In the genomic region with DNA sequence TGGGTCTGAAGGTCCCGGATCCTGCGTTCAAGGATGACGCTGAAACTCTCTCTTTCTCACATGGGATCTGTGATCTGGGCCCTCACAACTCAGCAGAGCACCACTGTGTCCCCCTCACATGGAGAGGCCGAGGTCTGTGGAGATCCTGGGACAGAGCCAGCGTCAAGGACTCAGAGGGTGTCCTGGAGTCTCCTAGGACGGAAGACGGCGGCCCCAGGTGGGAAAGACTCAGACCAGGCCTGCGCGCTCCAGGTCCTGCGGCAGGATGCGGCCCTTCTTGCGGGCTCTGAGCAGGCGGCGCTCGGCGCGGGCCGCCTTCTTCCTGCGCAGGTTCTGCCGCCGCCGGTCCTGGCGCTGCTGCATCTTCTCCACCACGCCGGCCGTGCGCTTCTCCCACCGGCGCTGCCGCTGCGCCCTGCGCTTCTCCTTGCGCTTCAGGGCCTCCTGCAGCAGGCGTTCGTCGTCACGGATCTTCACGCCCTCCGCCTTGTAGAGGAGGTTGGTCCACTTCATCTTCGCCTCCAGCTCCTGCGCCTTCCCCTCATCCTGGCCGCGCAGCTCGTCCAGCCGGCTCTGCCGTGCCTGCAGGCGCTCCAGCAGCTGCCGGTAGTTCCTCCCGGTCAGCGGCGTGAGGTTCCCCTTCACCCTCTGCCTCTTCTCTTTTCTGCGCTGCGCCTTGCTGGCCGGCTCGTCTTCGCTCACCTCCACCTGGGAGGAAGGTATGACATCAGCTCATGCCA, we compare ENCODE assay signal across 20 cellular contexts. TPM values are rescaled to one million over a fixed set of nuclear protein-coding genes. Genes with fewer than 3 reads are reported as not detected.
A peak's percentile ranks its signal among the peaks of the same experiment; 100 is the strongest.
DNase-seq lines count a peak whose midpoint lies in the region; ATAC-seq, FAIRE-seq and TF ChIP-seq lines count a peak whose summit lies in the region.
"Had no signal": no experiment of that assay in that cellular context is flagged by ENCODE, and none has a peak within 500 bp of the region (broad histone marks: within the 10 kb centered on the region; RNA-seq: fewer than 3 reads in every experiment).

No MANE protein-coding gene starts in this region.

- peak overlapping the region; percentile 47 for H3K27ac Mint-ChIP-seq in activated T-cell treated with anti-CD3 and anti-CD28 coated beads, Interleukin-2, amount 50 U/mL, for 24 hours
- peak overlapping the region; percentile 57 for H3K27ac Mint-ChIP-seq in WTC11
- no peak overlapping the region for H3K27ac Mint-ChIP-seq in activated CD8-positive, alpha-beta T cell treated with anti-CD3 and anti-CD28 coated beads for 36 hours

- peaks cover 92% of the 10 kb centered on the region for H3K36me3 Mint-ChIP-seq in activated T-cell treated with anti-CD3 and anti-CD28 coated beads, Interleukin-2, amount 50 U/mL, for 24 hours (ENCODE audit: low read depth)
- H3K36me3 Mint-ChIP-seq in WTC11: peaks cover 41% of the 10 kb centered on the region
- H3K36me3 Mint-ChIP-seq in activated CD8-positive, alpha-beta T cell treated with anti-CD3 and anti-CD28 coated beads for 36 hours (ENCODE audit: low read depth): peaks cover 59% of the 10 kb centered on the region

- intact Hi-C loops in HepG2 (cut with micrococcal nuclease; ENCODE audit: unreplicated experiment): no loop called here
- intact Hi-C loops in sciatic nerve (cut with DNase I): loop anchor here (10.0 kb wide), 1 partner anchor 147 kb away; no protein-coding TSS in a partner anchor
- intact Hi-C loops in activated CD8-positive, alpha-beta T cell treated with anti-CD3 and anti-CD28 coated beads for 36 hours (cut with micrococcal nuclease): no loop called here

- no peaks in the 10 kb centered on the region for H3K9me3 ChIP-seq in HepG2 (ENCODE audit: low read length)
- H3K9me3 ChIP-seq: A549, HAP-1, Peyer's patch had no signal

- H3K9ac ChIP-seq in HepG2 (ENCODE audit: insufficient read depth, low read depth, low read length): no peak overlapping the region

- no peak for TF ChIP-seq RAD21 in HepG2 (CRISPR knock-in tag; IDR thresholded peaks at IDR 0.05)

- in situ Hi-C loops in HepG2 (cut with HindIII; ENCODE audit: extremely low pct_ligation_motif_present, low pct_unique_long_range_greater_than_20kb): loop anchor here (5.0 kb wide), 1 partner anchor 145 kb away; no protein-coding TSS in a partner anchor

- BruUV-seq in HepG2 (replicated peaks; lab: Mats Ljungman, UMichigan): no TSS peak

- no peak for TF ChIP-seq EP300 in HepG2 (IDR thresholded peaks at IDR 0.05; ENCODE audit: low read depth in 2 of 2, low read length in 2 of 2)
- no peak for TF ChIP-seq EP300 in HepG2 (CRISPR knock-in tag; IDR thresholded peaks at IDR 0.05; ENCODE audit: borderline replicate concordance)

- no peaks in the 10 kb centered on the region; a peak in 1 of 5 replicates for H3K27me3 ChIP-seq in HepG2 (ENCODE audit: control insufficient read depth in 1 of 2, insufficient read depth in 2 of 2, low read length in 2 of 2)
- H3K27me3 ChIP-seq: Peyer's patch had no signal

- FAIRE-seq in HepG2 (lab: Jason Lieb, UNC): no peak
- FAIRE-seq: A549 had no signal

- peaks cover 46% of the 10 kb centered on the region for H3K4me1 Mint-ChIP-seq in activated T-cell treated with anti-CD3 and anti-CD28 coated beads, Interleukin-2, amount 50 U/mL, for 24 hours (ENCODE audit: low read depth)
- peaks cover 21% of the 10 kb centered on the region for H3K4me1 Mint-ChIP-seq in WTC11
- H3K4me1 Mint-ChIP-seq in activated CD8-positive, alpha-beta T cell treated with anti-CD3 and anti-CD28 coated beads for 36 hours (ENCODE audit: low read depth): peaks cover 34% of the 10 kb centered on the region

- no peak overlapping the region for H3K4me3 ChIP-seq in HepG2 (replicated peaks in 1 of 3; ENCODE audit: insufficient read depth in 1 of 3, low read depth in 2 of 3, low read length in 3 of 3)
- H3K4me3 ChIP-seq: A549, HAP-1, Peyer's patch had no signal

- no peak for TF ChIP-seq POLR2A in HepG2 (IDR thresholded peaks at IDR 0.05; ENCODE audit: insufficient read depth in 1 of 2, low read depth in 2 of 2, low read length in 2 of 2)

- H2AFZ ChIP-seq in HepG2 (ENCODE audit: low read length): no peak overlapping the region

- POLR2A ChIA-PET in WTC11 (lab: Charles Lee) (interaction anchor here (0.5 to 1.7 kb wide), 2 partner anchors 93 to 153 kb away, joined by 3 to 4 read pairs; no protein-coding TSS in a partner anchor), HepG2 (lab: Yijun Ruan, JAX) (no interaction called here)
- POLR2A ChIA-PET in activated CD8-positive, alpha-beta T cell treated with anti-CD3 and anti-CD28 coated beads for 36 hours (lab: Charles Lee): interaction anchor here (1.3 kb wide), 1 partner anchor 16 kb away, joined by 3 read pairs; the partner anchor contains the start of genes MED22 and RPL7A

- no peak overlapping the region for H3K4me3 Mint-ChIP-seq in activated T-cell treated with anti-CD3 and anti-CD28 coated beads, Interleukin-2, amount 50 U/mL, for 24 hours
- H3K4me3 Mint-ChIP-seq in WTC11: no peak overlapping the region
- H3K4me3 Mint-ChIP-seq in activated CD8-positive, alpha-beta T cell treated with anti-CD3 and anti-CD28 coated beads for 36 hours: no peak overlapping the region
- H3K4me3 Mint-ChIP-seq: CD14-positive monocyte had no signal

- WGBS in HepG2 (ENCODE audit: low lambda C conversion rate): 99% methylated on average over 57 of the region's 57 CpGs

- H3K27ac ChIP-seq in HepG2 (ENCODE audit: extremely low read length, insufficient read depth, low read length): no peak overlapping the region
- H3K27ac ChIP-seq: A549, Peyer's patch had no signal

- ATAC-seq in WTC11: no peak
- ATAC-seq in HepG2: no peak
- no peak for ATAC-seq in sciatic nerve
- ATAC-seq in activated CD8-positive, alpha-beta T cell treated with anti-CD3 and anti-CD28 coated beads for 36 hours: no peak
- ATAC-seq in HG02938 (IDR thresholded peaks at IDR 0.05; ENCODE audit: unreplicated experiment): no peak
- ATAC-seq: A549 had no signal

- no peaks in the 10 kb centered on the region for H3K27me3 Mint-ChIP-seq in activated T-cell treated with anti-CD3 and anti-CD28 coated beads, Interleukin-2, amount 50 U/mL, for 24 hours
- peaks cover 3% of the 10 kb centered on the region; the same call in 1 of the 2 replicates for H3K27me3 Mint-ChIP-seq in WTC11 (ENCODE audit: low read depth)
- H3K27me3 Mint-ChIP-seq in activated CD8-positive, alpha-beta T cell treated with anti-CD3 and anti-CD28 coated beads for 36 hours: no peaks in the 10 kb centered on the region

- CTCF ChIA-PET in WTC11 (lab: Charles Lee): interaction anchor here (1.0 to 4.0 kb wide), 3 partner anchors 93 to 184 kb away, joined by 3 to 97 read pairs (median 6); no protein-coding TSS in a partner anchor
- CTCF ChIA-PET in HepG2 (lab: Yijun Ruan, JAX; ENCODE audit: low intra/inter-chr PET ratio, low total read pairs): no interaction called here
- CTCF ChIA-PET in activated CD8-positive, alpha-beta T cell treated with anti-CD3 and anti-CD28 coated beads for 36 hours (lab: Charles Lee): interaction anchor here (1.0 kb wide), 1 partner anchor 155 kb away, joined by 3 read pairs; no protein-coding TSS in a partner anchor

- peaks cover 18 to 41% of the 10 kb centered on the region in 2 experiments; a peak in 4 of 5 replicates for H3K36me3 ChIP-seq in HepG2 (replicated peaks in 1 of 2; ENCODE audit: control insufficient read depth in 1 of 2, insufficient read depth in 2 of 2, low read length in 2 of 2)

- peaks cover 26% of the 10 kb centered on the region for H3K79me2 ChIP-seq in HepG2 (ENCODE audit: insufficient read depth, low read length)

- no peaks in the 10 kb centered on the region for H3K9me3 Mint-ChIP-seq in activated T-cell treated with anti-CD3 and anti-CD28 coated beads, Interleukin-2, amount 50 U/mL, for 24 hours
- H3K9me3 Mint-ChIP-seq in WTC11: peaks cover 14% of the 10 kb centered on the region
- H3K9me3 Mint-ChIP-seq in activated CD8-positive, alpha-beta T cell treated with anti-CD3 and anti-CD28 coated beads for 36 hours: no peaks in the 10 kb centered on the region
- H3K9me3 Mint-ChIP-seq: CD14-positive monocyte had no signal

- H3K4me1 ChIP-seq in HepG2 (ENCODE audit: insufficient read depth, low read length): peaks cover 20% of the 10 kb centered on the region

- H3K4me2 ChIP-seq in HepG2 (ENCODE audit: low read depth, low read length): no peak overlapping the region
- H3K4me2 ChIP-seq: A549 had no signal

- TF ChIP-seq CTCF in WTC11 (IDR thresholded peaks at IDR 0.05) (no peak), HepG2 (CRISPR knock-in tag; IDR thresholded peaks at IDR 0.05) (no peak)
- no peak for TF ChIP-seq CTCF in activated CD8-positive, alpha-beta T cell treated with anti-CD3 and anti-CD28 coated beads for 36 hours (IDR thresholded peaks at IDR 0.05)

- H4K20me1 ChIP-seq in HepG2 (ENCODE audit: insufficient read depth, low read length): 0 out of 2 replicates have a peak, but pooled peaks cover 7% of the 10 kb centered on the region

- no peak for DNase-seq in activated T-cell treated with anti-CD3 and anti-CD28 coated beads, Interleukin-2, amount 50 U/mL, for 24 hours
- DNase-seq in activated T-cell treated with anti-CD3 and anti-CD28 coated beads for 4 hours: no peak
- no peak for DNase-seq in WTC11 (ENCODE audit: low spot score)
- no peak for DNase-seq in HepG2 (ENCODE audit: low spot score)
- DNase-seq in sciatic nerve (ENCODE audit: low spot score): peak; percentile 54
- DNase-seq in activated CD8-positive, alpha-beta T cell treated with anti-CD3 and anti-CD28 coated beads for 36 hours: no peak
- DNase-seq in T-helper 9 cell: no peak
- DNase-seq: COR-L47, DMS153, IMR-90, NCI-H1417, NCI-H1930, NCI-H2171, NCI-H446 treated with DMSO at 0.1 percent for 48 hours, NCI-H774 had no signal

RNA-seq across cellular contexts. Expression of gene SURF6, which starts 4.2 kb away (rescaled TPM):
- total RNA-seq in WTC11 (2021) (48.8 to 67.2 TPM (median 54.1 TPM) in 3 replicates), HepG2 (2016; rRNA removed; fragmentation: Illumina TruSeq; extraction: Trizol) (13.3 and 14.7 TPM in 2 replicates), sciatic nerve (17.3 TPM)
- 2.7 and 3.0 TPM in 2 replicates for total RNA-seq in HepG2 (2016; cell fraction: cytosol; rRNA removed; fragmentation: Illumina TruSeq; extraction: Trizol; ENCODE audit: low read depth)
- 12.2 and 14.6 TPM in 2 replicates for total RNA-seq in HepG2 (2016; cell fraction: insoluble cytoplasmic fraction; rRNA removed; fragmentation: Illumina TruSeq; extraction: Trizol)
- total RNA-seq in HepG2 (2016; cell fraction: membrane; rRNA removed; fragmentation: Illumina TruSeq; extraction: Trizol): 4.6 and 5.3 TPM in 2 replicates
- total RNA-seq in HepG2 (2016; cell fraction: nucleus; rRNA removed; fragmentation: Illumina TruSeq; extraction: Trizol): 10.4 and 11.5 TPM in 2 replicates
- polyA plus RNA-seq in HepG2 (2011; rRNA removed): 5.9 and 7.5 TPM in 2 replicates
- 6.4 and 7.4 TPM in 2 replicates for polyA plus RNA-seq in HepG2 (2011; cell fraction: cytosol; rRNA removed)
- 16.7 and 18.0 TPM in 2 replicates for polyA plus RNA-seq in HepG2 (2011; cell fraction: nucleus; rRNA removed)
- 7.1 and 7.5 TPM in 2 replicates for polyA plus RNA-seq in HepG2 (2012)
- polyA plus RNA-seq in HepG2 (2016; cell fraction: cytosol; fragmentation: Illumina TruSeq; extraction: Trizol; ENCODE audit: low read depth): 2.3 TPM in 2 replicates
- 19.6 and 19.8 TPM in 2 replicates for polyA plus RNA-seq in HepG2 (2016; cell fraction: insoluble cytoplasmic fraction; fragmentation: Illumina TruSeq; extraction: Trizol; ENCODE audit: low read depth)
- 3.3 and 4.3 TPM in 2 replicates for polyA plus RNA-seq in HepG2 (2016; cell fraction: membrane; fragmentation: Illumina TruSeq; extraction: Trizol; ENCODE audit: low read depth)
- 32.3 and 32.8 TPM in 2 replicates for polyA plus RNA-seq in HepG2 (2016; cell fraction: nucleus; fragmentation: Illumina TruSeq; extraction: Trizol; ENCODE audit: insufficient read depth, low read depth)
- 5.6 and 10.5 TPM in 2 replicates for polyA minus RNA-seq in HepG2 (2011; rRNA and poly(A)+ RNA removed; ENCODE audit: low replicate concordance)
- 3.0 and 4.7 TPM in 2 replicates for polyA minus RNA-seq in HepG2 (2011; cell fraction: cytosol; rRNA and poly(A)+ RNA removed)
- polyA minus RNA-seq in HepG2 (2011; cell fraction: nucleus; rRNA and poly(A)+ RNA removed): 6.1 and 7.7 TPM in 2 replicates
- 10 to 100 TPM; 24.9 to 28.3 TPM for total RNA-seq in activated CD8-positive, alpha-beta T cell treated with anti-CD3 and anti-CD28 coated beads for 36 hours

RNA-seq across cellular contexts. Expression of gene MED22, which starts 16.1 kb away (rescaled TPM):
- total RNA-seq in WTC11 (2021) (51.2 to 59.5 TPM (median 55.3 TPM) in 3 replicates), HepG2 (2016; rRNA removed; fragmentation: Illumina TruSeq; extraction: Trizol) (19.6 and 22.1 TPM in 2 replicates), sciatic nerve (36.2 TPM)
- total RNA-seq in HepG2 (2016; cell fraction: cytosol; rRNA removed; fragmentation: Illumina TruSeq; extraction: Trizol; ENCODE audit: low read depth): 2.6 and 3.1 TPM in 2 replicates
- total RNA-seq in HepG2 (2016; cell fraction: insoluble cytoplasmic fraction; rRNA removed; fragmentation: Illumina TruSeq; extraction: Trizol): 18.8 and 21.3 TPM in 2 replicates
- total RNA-seq in HepG2 (2016; cell fraction: membrane; rRNA removed; fragmentation: Illumina TruSeq; extraction: Trizol): 9.6 and 12.2 TPM in 2 replicates
- 18.2 and 20.6 TPM in 2 replicates for total RNA-seq in HepG2 (2016; cell fraction: nucleus; rRNA removed; fragmentation: Illumina TruSeq; extraction: Trizol)
- 15.8 and 22.2 TPM in 2 replicates for polyA plus RNA-seq in HepG2 (2011; rRNA removed)
- polyA plus RNA-seq in HepG2 (2011; cell fraction: cytosol; rRNA removed): 11.6 and 12.5 TPM in 2 replicates
- polyA plus RNA-seq in HepG2 (2011; cell fraction: nucleus; rRNA removed): 42.0 and 43.5 TPM in 2 replicates
- polyA plus RNA-seq in HepG2 (2012): 8.8 and 10.1 TPM in 2 replicates
- polyA plus RNA-seq in HepG2 (2016; cell fraction: cytosol; fragmentation: Illumina TruSeq; extraction: Trizol; ENCODE audit: low read depth): 2.6 TPM in 2 replicates
- 15.7 and 15.9 TPM in 2 replicates for polyA plus RNA-seq in HepG2 (2016; cell fraction: insoluble cytoplasmic fraction; fragmentation: Illumina TruSeq; extraction: Trizol; ENCODE audit: low read depth)
- 7.1 and 7.7 TPM in 2 replicates for polyA plus RNA-seq in HepG2 (2016; cell fraction: membrane; fragmentation: Illumina TruSeq; extraction: Trizol; ENCODE audit: low read depth)
- 36.0 and 38.5 TPM in 2 replicates for polyA plus RNA-seq in HepG2 (2016; cell fraction: nucleus; fragmentation: Illumina TruSeq; extraction: Trizol; ENCODE audit: insufficient read depth, low read depth)
- polyA minus RNA-seq in HepG2 (2011; rRNA and poly(A)+ RNA removed; ENCODE audit: low replicate concordance): 27.8 and 64.6 TPM in 2 replicates
- polyA minus RNA-seq in HepG2 (2011; cell fraction: cytosol; rRNA and poly(A)+ RNA removed): 8.0 and 8.5 TPM in 2 replicates
- 12.1 and 16.8 TPM in 2 replicates for polyA minus RNA-seq in HepG2 (2011; cell fraction: nucleus; rRNA and poly(A)+ RNA removed)
- 10 to 100 TPM; 23.4 to 29.0 TPM for total RNA-seq in activated CD8-positive, alpha-beta T cell treated with anti-CD3 and anti-CD28 coated beads for 36 hours

RNA-seq across cellular contexts. Expression of gene RPL7A, which starts 16.2 kb away (rescaled TPM):
- total RNA-seq in WTC11 (2021): 2,747 to 3,149 TPM (median 3,142 TPM) in 3 replicates
- total RNA-seq in HepG2 (2016; rRNA removed; fragmentation: Illumina TruSeq; extraction: Trizol): 2,938 and 3,359 TPM in 2 replicates
- total RNA-seq in HepG2 (2016; cell fraction: cytosol; rRNA removed; fragmentation: Illumina TruSeq; extraction: Trizol; ENCODE audit: low read depth): 3,183 and 3,719 TPM in 2 replicates
- 2,895 and 3,215 TPM in 2 replicates for total RNA-seq in HepG2 (2016; cell fraction: insoluble cytoplasmic fraction; rRNA removed; fragmentation: Illumina TruSeq; extraction: Trizol)
- 5,789 and 6,219 TPM in 2 replicates for total RNA-seq in HepG2 (2016; cell fraction: membrane; rRNA removed; fragmentation: Illumina TruSeq; extraction: Trizol)
- 1,151 and 1,198 TPM in 2 replicates for total RNA-seq in HepG2 (2016; cell fraction: nucleus; rRNA removed; fragmentation: Illumina TruSeq; extraction: Trizol)
- 2,401 and 2,404 TPM in 2 replicates for polyA plus RNA-seq in HepG2 (2011; rRNA removed)
- polyA plus RNA-seq in HepG2 (2011; cell fraction: cytosol; rRNA removed): 3,191 and 3,845 TPM in 2 replicates
- polyA plus RNA-seq in HepG2 (2011; cell fraction: nucleus; rRNA removed): 1,035 and 1,145 TPM in 2 replicates
- polyA plus RNA-seq in HepG2 (2012): 2,335 and 2,606 TPM in 2 replicates
- polyA plus RNA-seq in HepG2 (2016; cell fraction: cytosol; fragmentation: Illumina TruSeq; extraction: Trizol; ENCODE audit: low read depth): 3,837 and 4,399 TPM in 2 replicates
- polyA plus RNA-seq in HepG2 (2016; cell fraction: insoluble cytoplasmic fraction; fragmentation: Illumina TruSeq; extraction: Trizol; ENCODE audit: low read depth): 3,343 and 3,509 TPM in 2 replicates
- 6,158 and 6,472 TPM in 2 replicates for polyA plus RNA-seq in HepG2 (2016; cell fraction: membrane; fragmentation: Illumina TruSeq; extraction: Trizol; ENCODE audit: low read depth)
- 1,904 and 1,909 TPM in 2 replicates for polyA plus RNA-seq in HepG2 (2016; cell fraction: nucleus; fragmentation: Illumina TruSeq; extraction: Trizol; ENCODE audit: insufficient read depth, low read depth)
- polyA minus RNA-seq in HepG2 (2011; rRNA and poly(A)+ RNA removed; ENCODE audit: low replicate concordance): 1,962 and 4,695 TPM in 2 replicates
- 853 and 917 TPM in 2 replicates for polyA minus RNA-seq in HepG2 (2011; cell fraction: cytosol; rRNA and poly(A)+ RNA removed)
- 477 and 550 TPM in 2 replicates for polyA minus RNA-seq in HepG2 (2011; cell fraction: nucleus; rRNA and poly(A)+ RNA removed)
- total RNA-seq in sciatic nerve: 1,196 TPM
- total RNA-seq in activated CD8-positive, alpha-beta T cell treated with anti-CD3 and anti-CD28 coated beads for 36 hours: 1,000 to 10,000 TPM; 3,479 to 3,507 TPM

RNA-seq across cellular contexts. Expression of gene SURF1, which starts 24.5 kb away (rescaled TPM):
- total RNA-seq in WTC11 (2021): 33.3 to 36.4 TPM (median 35.6 TPM) in 3 replicates
- 10.6 and 17.8 TPM in 2 replicates for total RNA-seq in HepG2 (2016; rRNA removed; fragmentation: Illumina TruSeq; extraction: Trizol)
- 21.0 and 25.4 TPM in 2 replicates for total RNA-seq in HepG2 (2016; cell fraction: cytosol; rRNA removed; fragmentation: Illumina TruSeq; extraction: Trizol; ENCODE audit: low read depth)
- total RNA-seq in HepG2 (2016; cell fraction: insoluble cytoplasmic fraction; rRNA removed; fragmentation: Illumina TruSeq; extraction: Trizol): 9.6 and 18.9 TPM in 2 replicates
- total RNA-seq in HepG2 (2016; cell fraction: membrane; rRNA removed; fragmentation: Illumina TruSeq; extraction: Trizol): 22.4 and 26.0 TPM in 2 replicates
- total RNA-seq in HepG2 (2016; cell fraction: nucleus; rRNA removed; fragmentation: Illumina TruSeq; extraction: Trizol): 13.9 and 14.0 TPM in 2 replicates
- polyA plus RNA-seq in HepG2 (2011; rRNA removed): 39.2 and 40.7 TPM in 2 replicates
- 29.3 and 32.3 TPM in 2 replicates for polyA plus RNA-seq in HepG2 (2011; cell fraction: cytosol; rRNA removed)
- polyA plus RNA-seq in HepG2 (2011; cell fraction: nucleus; rRNA removed): 29.7 and 32.0 TPM in 2 replicates
- 22.8 and 26.6 TPM in 2 replicates for polyA plus RNA-seq in HepG2 (2012)
- polyA plus RNA-seq in HepG2 (2016; cell fraction: cytosol; fragmentation: Illumina TruSeq; extraction: Trizol; ENCODE audit: low read depth): 52.7 and 53.1 TPM in 2 replicates
- 19.0 and 20.1 TPM in 2 replicates for polyA plus RNA-seq in HepG2 (2016; cell fraction: insoluble cytoplasmic fraction; fragmentation: Illumina TruSeq; extraction: Trizol; ENCODE audit: low read depth)
- 38.1 and 44.5 TPM in 2 replicates for polyA plus RNA-seq in HepG2 (2016; cell fraction: membrane; fragmentation: Illumina TruSeq; extraction: Trizol; ENCODE audit: low read depth)
- polyA plus RNA-seq in HepG2 (2016; cell fraction: nucleus; fragmentation: Illumina TruSeq; extraction: Trizol; ENCODE audit: insufficient read depth, low read depth): 46.1 and 51.6 TPM in 2 replicates
- polyA minus RNA-seq in HepG2 (2011; rRNA and poly(A)+ RNA removed; ENCODE audit: low replicate concordance): 14.4 and 46.3 TPM in 2 replicates
- polyA minus RNA-seq in HepG2 (2011; cell fraction: cytosol; rRNA and poly(A)+ RNA removed): 8.0 and 10.5 TPM in 2 replicates
- 7.1 and 7.5 TPM in 2 replicates for polyA minus RNA-seq in HepG2 (2011; cell fraction: nucleus; rRNA and poly(A)+ RNA removed)
- 40.9 TPM for total RNA-seq in sciatic nerve
- total RNA-seq in activated CD8-positive, alpha-beta T cell treated with anti-CD3 and anti-CD28 coated beads for 36 hours: 10 to 100 TPM; 22.1 to 25.3 TPM

RNA-seq across cellular contexts. Expression of gene SURF2, which starts 24.5 kb away (rescaled TPM):
- total RNA-seq in WTC11 (2021): 26.3 to 33.3 TPM (median 28.8 TPM) in 3 replicates
- 10.3 and 13.6 TPM in 2 replicates for total RNA-seq in HepG2 (2016; rRNA removed; fragmentation: Illumina TruSeq; extraction: Trizol)
- total RNA-seq in HepG2 (2016; cell fraction: cytosol; rRNA removed; fragmentation: Illumina TruSeq; extraction: Trizol; ENCODE audit: low read depth): 10.3 and 15.8 TPM in 2 replicates
- total RNA-seq in HepG2 (2016; cell fraction: insoluble cytoplasmic fraction; rRNA removed; fragmentation: Illumina TruSeq; extraction: Trizol): 12.0 and 12.6 TPM in 2 replicates
- total RNA-seq in HepG2 (2016; cell fraction: membrane; rRNA removed; fragmentation: Illumina TruSeq; extraction: Trizol): 10.0 and 13.9 TPM in 2 replicates
- total RNA-seq in HepG2 (2016; cell fraction: nucleus; rRNA removed; fragmentation: Illumina TruSeq; extraction: Trizol): 4.1 and 4.4 TPM in 2 replicates
- 6.1 and 6.3 TPM in 2 replicates for polyA plus RNA-seq in HepG2 (2011; rRNA removed)
- polyA plus RNA-seq in HepG2 (2011; cell fraction: cytosol; rRNA removed): 6.8 and 9.7 TPM in 2 replicates
- 6.6 and 8.7 TPM in 2 replicates for polyA plus RNA-seq in HepG2 (2011; cell fraction: nucleus; rRNA removed)
- 6.8 and 8.6 TPM in 2 replicates for polyA plus RNA-seq in HepG2 (2012)
- 14.4 and 20.2 TPM in 2 replicates for polyA plus RNA-seq in HepG2 (2016; cell fraction: cytosol; fragmentation: Illumina TruSeq; extraction: Trizol; ENCODE audit: low read depth)
- polyA plus RNA-seq in HepG2 (2016; cell fraction: insoluble cytoplasmic fraction; fragmentation: Illumina TruSeq; extraction: Trizol; ENCODE audit: low read depth): 19.8 and 21.6 TPM in 2 replicates
- polyA plus RNA-seq in HepG2 (2016; cell fraction: membrane; fragmentation: Illumina TruSeq; extraction: Trizol; ENCODE audit: low read depth): 12.6 and 15.8 TPM in 2 replicates
- polyA plus RNA-seq in HepG2 (2016; cell fraction: nucleus; fragmentation: Illumina TruSeq; extraction: Trizol; ENCODE audit: insufficient read depth, low read depth): 11.3 and 11.9 TPM in 2 replicates
- 3.5 and 24.4 TPM in 2 replicates for polyA minus RNA-seq in HepG2 (2011; rRNA and poly(A)+ RNA removed; ENCODE audit: low replicate concordance)
- 2.3 and 5.0 TPM in 2 replicates for polyA minus RNA-seq in HepG2 (2011; cell fraction: cytosol; rRNA and poly(A)+ RNA removed)
- 1.6 and 2.3 TPM in 2 replicates for polyA minus RNA-seq in HepG2 (2011; cell fraction: nucleus; rRNA and poly(A)+ RNA removed)
- 13.6 TPM for total RNA-seq in sciatic nerve
- 10 to 100 TPM; 14.6 to 21.5 TPM for total RNA-seq in activated CD8-positive, alpha-beta T cell treated with anti-CD3 and anti-CD28 coated beads for 36 hours
